8 cellular contexts compared by ENCODE assay signal in the genomic region with DNA sequence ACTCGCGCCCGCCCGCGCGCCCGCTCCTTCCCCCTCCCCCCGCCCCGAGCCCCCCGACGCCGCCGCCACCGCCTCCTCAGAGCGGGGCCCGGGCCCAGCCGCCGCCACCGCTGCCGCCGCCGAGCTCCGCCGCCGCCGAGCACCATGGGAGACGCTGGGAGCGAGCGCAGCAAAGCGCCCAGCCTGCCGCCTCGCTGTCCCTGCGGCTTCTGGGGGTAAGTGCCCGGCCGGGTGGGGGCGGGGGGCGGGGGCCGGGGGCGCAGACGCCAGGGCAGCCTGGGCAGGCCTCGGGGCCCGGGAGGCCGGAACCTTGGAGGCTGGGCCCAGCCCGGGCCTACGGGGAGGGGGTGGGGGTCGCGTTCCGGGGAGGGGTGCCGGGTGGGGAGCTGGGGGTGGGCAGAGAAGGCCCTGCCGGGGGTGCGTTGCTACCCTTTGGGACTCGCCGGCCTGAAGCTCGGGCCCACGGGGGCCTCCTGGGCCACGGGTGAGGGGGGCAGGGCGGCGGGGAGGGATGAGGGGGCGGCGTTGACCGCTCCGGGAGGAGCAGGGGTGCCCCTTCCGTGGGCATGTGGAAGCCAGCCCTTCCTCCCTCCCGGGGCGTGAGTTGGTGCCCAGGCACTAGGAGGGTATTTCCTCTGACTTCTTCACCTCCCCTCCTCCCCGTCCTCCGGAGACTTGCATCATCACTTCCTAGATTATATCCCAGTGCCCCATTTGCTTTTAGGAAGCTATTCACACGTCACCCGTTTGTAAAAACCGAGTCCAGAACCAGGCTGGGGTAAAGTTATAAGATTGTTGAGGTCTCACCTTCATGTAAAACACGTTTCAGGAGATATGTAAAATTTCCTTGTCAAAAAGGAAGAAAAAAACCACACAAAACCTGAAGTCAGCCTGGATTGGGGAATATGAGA. TPM values are rescaled to one million over a fixed set of nuclear protein-coding genes. Genes with fewer than 3 reads are reported as not detected.
DNase-seq lines count a peak whose midpoint lies in the region; ATAC-seq lines count a peak whose summit lies in the region.

No MANE protein-coding gene starts in this region.

- H2BK5ac ChIP-seq in mesenchymal stem cell (ENCODE audit: low read depth, low read length, poor library complexity, severe bottlenecking) = peak overlapping the region; percentile 63

- peak overlapping the region; percentile 73 for H3K4me2 ChIP-seq in mesenchymal stem cell (ENCODE audit: low read length, poor library complexity, severe bottlenecking)

- no peak overlapping the region for H2BK12ac ChIP-seq in mesenchymal stem cell (ENCODE audit: low read length in 2 of 2)

- no peak for ATAC-seq in GM19395 (IDR thresholded peaks at IDR 0.05; ENCODE audit: unreplicated experiment)

- H3K14ac ChIP-seq in mesenchymal stem cell (ENCODE audit: low read length in 2 of 2) = peak overlapping the region in 1 of 2 experiments; percentile 62

- WGBS in mesenchymal stem cell = under 1% methylated on average over 25 of the region's 71 CpGs

- peaks cover 4% of the 10 kb centered on the region for H3K79me1 ChIP-seq in mesenchymal stem cell (replicated peaks; ENCODE audit: low read length, poor library complexity, severe bottlenecking)

- peak overlapping the region; percentile 70 to 95 for H3K18ac ChIP-seq in mesenchymal stem cell (ENCODE audit: low read depth in 1 of 2, low read length in 2 of 2)

- H3K27ac ChIP-seq in mesenchymal stem cell (ENCODE audit: low read length, poor library complexity, severe bottlenecking) = peak overlapping the region; percentile 76

- H2BK120ac ChIP-seq in mesenchymal stem cell (ENCODE audit: low read depth, low read length) = peak overlapping the region; percentile 97

- H3K27me3 ChIP-seq in endocrine pancreas (ENCODE audit: control insufficient read depth, insufficient read depth, low read length) = no peaks in the 10 kb centered on the region
- H3K27me3 ChIP-seq in mesenchymal stem cell (ENCODE audit: control insufficient read depth in 1 of 2, insufficient read depth in 1 of 2, low read length in 2 of 2) = no peaks in the 10 kb centered on the region

- no peak overlapping the region for H2BK15ac ChIP-seq in mesenchymal stem cell (ENCODE audit: low read depth, poor library complexity, severe bottlenecking)

- H3K36me3 ChIP-seq in endocrine pancreas (ENCODE audit: control insufficient read depth, insufficient read depth, low read length) = no peaks in the 10 kb centered on the region
- peaks cover 0 to 6% of the 10 kb centered on the region in 2 experiments for H3K36me3 ChIP-seq in mesenchymal stem cell (ENCODE audit: control insufficient read depth in 1 of 2, insufficient read depth in 2 of 2, low read depth in 1 of 2, low read length in 2 of 2)

- H3K9ac ChIP-seq in endocrine pancreas (ENCODE audit: control insufficient read depth, insufficient read depth, low read length) (peak overlapping the region; percentile 73), mesenchymal stem cell (ENCODE audit: low read length) (peak overlapping the region; percentile 91)

- H3K4ac ChIP-seq in mesenchymal stem cell (ENCODE audit: low read depth in 1 of 2, low read length in 2 of 2) = peak overlapping the region in 1 of 2 experiments; percentile 80

- H3K4me3 ChIP-seq in endocrine pancreas (ENCODE audit: control insufficient read depth, insufficient read depth, low read length) (peak overlapping the region; percentile 93), mesenchymal stem cell (ENCODE audit: insufficient read depth in 1 of 2, low read depth in 1 of 2, low read length in 2 of 2) (peak overlapping the region; percentile 88)

- peak overlapping the region; percentile 87 for H4K8ac ChIP-seq in mesenchymal stem cell (ENCODE audit: low read length)

- peak overlapping the region; percentile 90 for H4K91ac ChIP-seq in mesenchymal stem cell (ENCODE audit: low read length)

- H2AK5ac ChIP-seq in mesenchymal stem cell (ENCODE audit: low read length, severe bottlenecking) = no peak overlapping the region

- H3K9me3 ChIP-seq in endocrine pancreas (ENCODE audit: control insufficient read depth, low read length) = no peaks in the 10 kb centered on the region
- H3K9me3 ChIP-seq in mesenchymal stem cell (ENCODE audit: control insufficient read depth, low read length) = no peaks in the 10 kb centered on the region

- peak overlapping the region; percentile 60 for H2AFZ ChIP-seq in mesenchymal stem cell (ENCODE audit: low read depth, low read length)

- H3K4me1 ChIP-seq in endocrine pancreas (ENCODE audit: control insufficient read depth, insufficient read depth, low read length) (peaks cover 19% of the 10 kb centered on the region), mesenchymal stem cell (ENCODE audit: control insufficient read depth, insufficient read depth, low read depth, low read length) (peaks cover 15% of the 10 kb centered on the region)

- DNase-seq in NCI-H510A treated with DMSO at 0.1 percent for 48 hours (lab: John Stamatoyannopoulos, UW) = peak; percentile 25
- no peak for DNase-seq in NCI-H510A (lab: John Stamatoyannopoulos, UW)
- peak; percentile 95 for DNase-seq in NCI-H226
- peak; percentile 20 to 27 for DNase-seq in activated CD8-positive, alpha-beta memory T cell treated with anti-CD3 and anti-CD28 coated beads for 4 hours (ENCODE audit: low read depth in 2 of 2)
- peak; percentile 82 for DNase-seq in mesenchymal stem cell
- peak; percentile 8 to 33 for DNase-seq in stimulated activated CD8-positive, alpha-beta memory T cell treated with anti-CD3 and anti-CD28 coated beads, Interleukin-15, amount 100 ng/mL, for 4 hours (ENCODE audit: low read depth in 2 of 2)

- peak overlapping the region in 1 of 2 experiments; percentile 67 for H3K23ac ChIP-seq in mesenchymal stem cell (ENCODE audit: low read length in 2 of 2)

RNA-seq across cellular contexts. Expression of a gene that starts 0.5 kb away (rescaled TPM):
- polyA plus RNA-seq in mesenchymal stem cell (2013, experiment 1 of 2) = 84.2 TPM
- polyA plus RNA-seq in mesenchymal stem cell (2013, experiment 2 of 2) = 86.1 TPM
